28 cellular contexts compared by ENCODE assay signal in genomic region chr1:232431326-232431725, GRCh38.
"Had no signal": no experiment of that assay in that cellular context is flagged by ENCODE, and none has a peak within 500 bp of the region (broad histone marks: within the 10 kb centered on the region; RNA-seq: fewer than 3 reads in every experiment).

No MANE protein-coding gene starts in this region.

- ATAC-seq: activated CD4-positive, CD25-positive, alpha-beta regulatory T cell treated with anti-CD3 and anti-CD28 coated beads, Interleukin-2, amount 50 U/mL, for 24 hours; activated CD8-positive, alpha-beta T cell treated with anti-CD3 and anti-CD28 coated beads for 36 hours; activated T-cell treated with anti-CD3 and anti-CD28 coated beads, Interleukin-2, amount 50 U/mL, for 4 hours; activated T-helper 17 cell treated with anti-CD3 and anti-CD28 coated beads, Interleukin-2, amount 50 U/mL, for 72 hours; body of pancreas; foreskin keratinocyte; gastrocnemius medialis; T-helper 17 cell had no signal

- H3K4me1 ChIP-seq: body of pancreas, foreskin keratinocyte had no signal

- H3K27me3 ChIP-seq: body of pancreas, dorsolateral prefrontal cortex, esophagus muscularis mucosa, foreskin keratinocyte, gastrocnemius medialis had no signal

- H3K4me3 ChIP-seq: body of pancreas, coronary artery, esophagus muscularis mucosa, gastrocnemius medialis had no signal

- H3K27ac ChIP-seq: body of pancreas, coronary artery, dorsolateral prefrontal cortex, esophagus muscularis mucosa, foreskin keratinocyte, gastrocnemius medialis, WERI-Rb-1 had no signal

- DNase-seq: activated B cell treated with CpG ODN at 0.5 μM for 24 hours; activated CD4-positive, alpha-beta T cell treated with anti-CD3 and anti-CD28 coated beads for 48 hours; activated CD4-positive, alpha-beta T cell treated with anti-CD3 and anti-CD28 coated beads, Interleukin-2, amount 50 U/mL, for 1 hour; activated CD4-positive, alpha-beta T cell treated with anti-CD3 and anti-CD28 coated beads, Interleukin-2, amount 50 U/mL, for 48 hours; activated CD8-positive, alpha-beta memory T cell treated with anti-CD3 and anti-CD28 coated beads for 24 hours; activated CD8-positive, alpha-beta T cell treated with anti-CD3 and anti-CD28 coated beads for 36 hours; activated effector memory CD4-positive, alpha-beta T cell treated with Interleukin-2 at 50 U/mL for 16 hours; activated gamma-delta T cell treated with Interleukin-2 at 50 U/mL for 16 hours; activated naive CD4-positive, alpha-beta T cell treated with anti-CD3 and anti-CD28 coated beads, Interleukin-2, amount 50 U/mL, for 16 hours; activated naive CD4-positive, alpha-beta T cell treated with Interleukin-2 at 50 U/mL for 16 hours; activated T-cell treated with anti-CD3 and anti-CD28 coated beads, Interleukin-2, amount 50 U/mL, for 4 hours; amniotic stem cell; aorta; body of pancreas; dorsolateral prefrontal cortex; effector memory CD4-positive, alpha-beta T cell; endodermal cell; erythroblast; foreskin keratinocyte; gastrocnemius medialis; T-helper 1 cell; T-helper 17 cell; T1000; WERI-Rb-1 had no signal

- H3K9me3 ChIP-seq: body of pancreas, esophagus muscularis mucosa, gastrocnemius medialis had no signal

- H3K36me3 ChIP-seq: gastrocnemius medialis, WERI-Rb-1 had no signal
